In the genomic region with DNA sequence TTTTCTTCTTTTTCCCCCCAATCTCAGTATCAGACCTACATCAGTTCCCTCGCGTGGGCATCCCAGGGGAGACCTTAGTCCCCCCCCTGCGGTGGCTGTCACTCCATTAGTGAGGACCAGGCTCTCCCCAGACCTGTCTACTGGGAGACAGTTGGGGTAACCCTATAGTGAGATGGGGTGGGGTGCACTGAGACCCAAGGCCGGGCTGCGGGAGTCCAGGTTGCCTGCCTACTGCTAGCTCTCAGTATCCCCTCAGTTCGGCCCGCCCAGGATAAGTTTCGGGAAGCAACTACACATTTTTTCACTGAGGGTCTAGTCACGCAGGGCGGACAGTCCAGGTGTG, we compare ENCODE assay signal across 8 cellular contexts. TPM values are rescaled to one million over a fixed set of nuclear protein-coding genes. Genes with fewer than 3 reads are reported as not detected.
DNase-seq lines count a peak whose midpoint lies in the region; ATAC-seq and TF ChIP-seq lines count a peak whose summit lies in the region.

No MANE protein-coding gene starts in this region.

- peaks cover 6% of the 10 kb centered on the region for H3K36me3 Mint-ChIP-seq in activated T-helper 1 cell treated with anti-CD3 and anti-CD28 coated beads, Interleukin-12 subunit alpha, Interleukin-12 subunit beta, Interleukin-2, Interleukin-4 antibody, amounts not matched to agents 30 ng/mL and 10 ng/mL and 1 ng/mL, durations not matched to agents 14 hours and 24 hours and 36 hours (ENCODE audit: low read depth)
- no peaks in the 10 kb centered on the region for H3K36me3 Mint-ChIP-seq in stimulated activated naive CD8-positive, alpha-beta T cell treated with anti-CD3 and anti-CD28 coated beads, Interleukin-15, Interleukin-2, amounts not matched to agents 100 ng/mL and 50 ng/mL, for 24 hours (ENCODE audit: low read depth)

- no peaks in the 10 kb centered on the region for H3K9me3 Mint-ChIP-seq in activated T-helper 1 cell treated with anti-CD3 and anti-CD28 coated beads, Interleukin-12 subunit alpha, Interleukin-12 subunit beta, Interleukin-2, Interleukin-4 antibody, amounts not matched to agents 30 ng/mL and 10 ng/mL and 1 ng/mL, durations not matched to agents 14 hours and 24 hours and 36 hours
- no peaks in the 10 kb centered on the region for H3K9me3 Mint-ChIP-seq in stimulated activated naive CD8-positive, alpha-beta T cell treated with anti-CD3 and anti-CD28 coated beads, Interleukin-15, Interleukin-2, amounts not matched to agents 100 ng/mL and 50 ng/mL, for 24 hours

- H4K20me1 ChIP-seq in HCT116 (ENCODE audit: insufficient read depth), result peaks cover 4% of the 10 kb centered on the region; the same call in 1 of the 2 replicates

- peaks cover 39% of the 10 kb centered on the region for H3K79me2 ChIP-seq in HCT116 (ENCODE audit: insufficient read depth, low read length)

- H3K4me1 ChIP-seq in HCT116 (ENCODE audit: control insufficient read depth in 1 of 2, insufficient read depth in 2 of 2, low read length in 2 of 2) (peaks cover 2 to 18% of the 10 kb centered on the region in 2 experiments; a peak in 3 of 4 replicates), iPS-15b (ENCODE audit: control insufficient read depth, insufficient read depth, low read length) (peaks cover 6% of the 10 kb centered on the region)

- H3K4me2 ChIP-seq in HCT116 (ENCODE audit: low read length), result peak overlapping the region; percentile 84

- CTCF ChIA-PET in HCT116 (lab: Charles Lee), result no interaction called here

- in situ Hi-C loops in KBM-7 (cut with MboI; ENCODE audit: low pct_unique_long_range_greater_than_20kb, low sequenced_read_pairs), result no loop called here

- no peak for TF ChIP-seq RAD21 in HCT116 (IDR thresholded peaks at IDR 0.05; ENCODE audit: low read depth)

- intact Hi-C loops in HCT116 (cut with micrococcal nuclease), result loop anchor here (10.0 kb wide), 1 partner anchor 114 kb away; a partner anchor contains a TSS
- intact Hi-C loops in activated T-helper 1 cell treated with anti-CD3 and anti-CD28 coated beads, Interleukin-12 subunit alpha, Interleukin-12 subunit beta, Interleukin-2, Interleukin-4 antibody, amounts not matched to agents 30 ng/mL and 10 ng/mL and 1 ng/mL, durations not matched to agents 14 hours and 24 hours and 36 hours (cut with micrococcal nuclease), result loop anchor here (2.0 kb wide), 1 partner anchor 186 kb away; no protein-coding TSS in a partner anchor

- H3K27me3 ChIP-seq in HCT116 (ENCODE audit: insufficient read depth, low read length) (no peaks in the 10 kb centered on the region), iPS-15b (ENCODE audit: control insufficient read depth, insufficient read depth, low read length) (no peaks in the 10 kb centered on the region)

- no TSS peak for BruUV-seq in HCT116 (replicated peaks; lab: Mats Ljungman, UMichigan)

- H3K36me3 ChIP-seq in HCT116 (ENCODE audit: control insufficient read depth in 1 of 2, insufficient read depth in 2 of 2, low read length in 2 of 2), result no peaks in the 10 kb centered on the region
- H3K36me3 ChIP-seq in iPS-15b (ENCODE audit: control insufficient read depth, insufficient read depth, low read length), result no peaks in the 10 kb centered on the region

- peak overlapping the region; percentile 90 for H3K27ac Mint-ChIP-seq in activated T-helper 1 cell treated with anti-CD3 and anti-CD28 coated beads, Interleukin-12 subunit alpha, Interleukin-12 subunit beta, Interleukin-2, Interleukin-4 antibody, amounts not matched to agents 30 ng/mL and 10 ng/mL and 1 ng/mL, durations not matched to agents 14 hours and 24 hours and 36 hours
- peak overlapping the region; percentile 83 for H3K27ac Mint-ChIP-seq in stimulated activated naive CD8-positive, alpha-beta T cell treated with anti-CD3 and anti-CD28 coated beads, Interleukin-15, Interleukin-2, amounts not matched to agents 100 ng/mL and 50 ng/mL, for 24 hours

- H3K27ac ChIP-seq in HCT116 (ENCODE audit: low read depth, low read length), result no peak overlapping the region

- H3K9me3 ChIP-seq in HCT116 (ENCODE audit: control insufficient read depth in 1 of 2, insufficient read depth in 1 of 2, low read depth in 1 of 2, low read length in 2 of 2) (no peaks in the 10 kb centered on the region), iPS-15b (ENCODE audit: control insufficient read depth, insufficient read depth, low read length) (no peaks in the 10 kb centered on the region)

- H3K4me1 Mint-ChIP-seq in activated T-helper 1 cell treated with anti-CD3 and anti-CD28 coated beads, Interleukin-12 subunit alpha, Interleukin-12 subunit beta, Interleukin-2, Interleukin-4 antibody, amounts not matched to agents 30 ng/mL and 10 ng/mL and 1 ng/mL, durations not matched to agents 14 hours and 24 hours and 36 hours (ENCODE audit: low read depth), result peaks cover 26% of the 10 kb centered on the region
- H3K4me1 Mint-ChIP-seq in stimulated activated naive CD8-positive, alpha-beta T cell treated with anti-CD3 and anti-CD28 coated beads, Interleukin-15, Interleukin-2, amounts not matched to agents 100 ng/mL and 50 ng/mL, for 24 hours (ENCODE audit: low read depth), result peaks cover 21% of the 10 kb centered on the region

- peak overlapping the region; percentile 68 for H3K9ac ChIP-seq in HCT116 (ENCODE audit: low read length)
- no peak overlapping the region for H3K9ac ChIP-seq in iPS-15b (ENCODE audit: low read depth, low read length)

- H3K4me3 ChIP-seq in HCT116 (replicated peaks in 1 of 2; ENCODE audit: low read depth in 1 of 2, low read length in 2 of 2) (peak overlapping the region; percentile 79 to 87), iPS-15b (ENCODE audit: low read depth, low read length) (peak overlapping the region; percentile 59)

- DNase-seq in HCT116 (ENCODE audit: low read depth, low spot score) (no peak), NCI-H510A treated with DMSO at 0.1 percent for 48 hours (lab: John Stamatoyannopoulos, UW) (no peak), KBM-7 (no peak)
- DNase-seq in activated T-helper 1 cell treated with anti-CD3 and anti-CD28 coated beads, Interleukin-12 subunit alpha, Interleukin-12 subunit beta, Interleukin-2, Interleukin-4 antibody, amounts not matched to agents 30 ng/mL and 10 ng/mL and 1 ng/mL, durations not matched to agents 14 hours and 24 hours and 36 hours (ENCODE audit: low spot score), result no peak

- no peak for TF ChIP-seq CTCF in HCT116 (IDR thresholded peaks at IDR 0.05 in 2 of 3, conservative IDR thresholded peaks at IDR 0.05 in 1 of 3; ENCODE audit: borderline replicate concordance in 1 of 3, insufficient read depth in 1 of 3, low read depth in 2 of 3, low read length in 2 of 3)

- H3K9me2 ChIP-seq in HCT116 (ENCODE audit: insufficient read depth), result no peaks in the 10 kb centered on the region

- H3K4me3 Mint-ChIP-seq in activated T-helper 1 cell treated with anti-CD3 and anti-CD28 coated beads, Interleukin-12 subunit alpha, Interleukin-12 subunit beta, Interleukin-2, Interleukin-4 antibody, amounts not matched to agents 30 ng/mL and 10 ng/mL and 1 ng/mL, durations not matched to agents 14 hours and 24 hours and 36 hours, result peak overlapping the region; percentile 82
- H3K4me3 Mint-ChIP-seq in stimulated activated naive CD8-positive, alpha-beta T cell treated with anti-CD3 and anti-CD28 coated beads, Interleukin-15, Interleukin-2, amounts not matched to agents 100 ng/mL and 50 ng/mL, for 24 hours, result peak overlapping the region; percentile 73

- no peaks in the 10 kb centered on the region for H3K27me3 Mint-ChIP-seq in activated T-helper 1 cell treated with anti-CD3 and anti-CD28 coated beads, Interleukin-12 subunit alpha, Interleukin-12 subunit beta, Interleukin-2, Interleukin-4 antibody, amounts not matched to agents 30 ng/mL and 10 ng/mL and 1 ng/mL, durations not matched to agents 14 hours and 24 hours and 36 hours (ENCODE audit: insufficient read depth)
- no peaks in the 10 kb centered on the region for H3K27me3 Mint-ChIP-seq in stimulated activated naive CD8-positive, alpha-beta T cell treated with anti-CD3 and anti-CD28 coated beads, Interleukin-15, Interleukin-2, amounts not matched to agents 100 ng/mL and 50 ng/mL, for 24 hours

- H2AFZ ChIP-seq in HCT116 (ENCODE audit: low read depth, low read length, poor library complexity, severe bottlenecking), result no peak overlapping the region

- ATAC-seq in HCT116, result peak; percentile 2; the same call in 1 of the 2 replicates
- no peak for ATAC-seq in GM21619 (IDR thresholded peaks at IDR 0.05; ENCODE audit: unreplicated experiment)
- no peak for ATAC-seq in GM19395 (IDR thresholded peaks at IDR 0.05; ENCODE audit: unreplicated experiment)

- TF ChIP-seq POLR2A in HCT116 (IDR thresholded peaks at IDR 0.05; ENCODE audit: borderline replicate concordance, extremely low read depth, insufficient read depth, insufficient read length), result no peak

- POLR2A ChIA-PET in HCT116 (lab: Charles Lee), result no interaction called here

- RAD21 ChIA-PET in HCT116 (lab: Charles Lee; ENCODE audit: low non-redundant PET in 1 of 2, low total read pairs in 2 of 2, uncharacterized antibody in 2 of 2, unreplicated experiment in 2 of 2), result no interaction called here

TF ChIP-seq in HCT116, 20 proteins besides CTCF, POLR2A, EP300 and RAD21 (continues in another document):
- TF ChIP-seq EZH2 (IDR thresholded peaks at IDR 0.05) (no peak), SRF (IDR thresholded peaks at IDR 0.05; ENCODE audit: low read depth) (no peak), CEBPB (IDR thresholded peaks at IDR 0.05; ENCODE audit: low read depth) (no peak)

RNA-seq across cellular contexts. Expression of a gene that starts 0.7 kb away (rescaled TPM):
- 46.9 TPM for total RNA-seq in HCT116 (2021; ENCODE audit: unreplicated experiment)
- 7.6 and 9.4 TPM in 2 replicates for polyA plus RNA-seq in HCT116 (2012)
- 63.2 and 67.2 TPM in 2 replicates for total RNA-seq in activated T-helper 1 cell treated with anti-CD3 and anti-CD28 coated beads, Interleukin-12 subunit alpha, Interleukin-12 subunit beta, Interleukin-2, Interleukin-4 antibody, amounts not matched to agents 30 ng/mL and 10 ng/mL and 1 ng/mL, durations not matched to agents 14 hours and 24 hours and 36 hours
